Comparison of ENCODE assay signal across 15 cellular contexts in the genomic region with DNA sequence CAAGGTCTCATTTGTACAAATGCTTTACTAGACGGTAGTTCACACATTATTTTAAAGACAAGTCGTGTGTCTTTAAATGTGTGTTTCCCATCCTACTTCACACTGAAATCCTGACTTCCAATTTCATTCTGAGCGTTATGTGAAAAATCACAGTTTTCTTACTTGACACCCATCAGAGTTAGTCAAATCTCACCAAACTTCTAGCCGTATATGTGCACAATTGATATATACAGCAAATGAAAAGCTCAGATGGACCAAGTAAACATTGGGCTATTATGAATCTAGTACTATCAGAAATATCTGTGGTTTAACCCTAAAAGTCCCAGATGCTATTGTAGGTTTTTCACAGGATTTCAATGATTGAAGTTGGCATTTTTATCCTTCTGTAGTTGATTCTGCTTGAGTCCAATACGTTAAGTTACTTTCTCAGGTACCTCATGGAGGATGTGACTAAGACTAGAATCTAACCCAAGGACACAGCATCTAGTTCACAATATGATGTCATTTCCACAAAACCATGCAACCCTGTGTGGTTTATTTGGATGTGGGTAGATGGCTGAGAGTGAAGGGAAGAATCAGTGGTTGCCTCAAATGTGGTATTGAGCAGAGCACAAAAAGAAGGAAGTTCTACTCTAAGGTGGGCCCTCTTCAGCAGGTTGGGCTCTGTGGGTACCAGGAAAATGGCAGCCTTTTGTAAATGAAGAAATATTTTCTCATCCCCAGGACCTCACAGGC. TPM values are rescaled to one million over a fixed set of nuclear protein-coding genes. Genes with fewer than 3 reads are reported as not detected.
DNase-seq lines count a peak whose midpoint lies in the region; ATAC-seq and TF ChIP-seq lines count a peak whose summit lies in the region.
"Had no signal": no experiment of that assay in that cellular context is flagged by ENCODE, and none has a peak within 500 bp of the region (broad histone marks: within the 10 kb centered on the region; RNA-seq: fewer than 3 reads in every experiment).

No MANE protein-coding gene starts in this region.

- CTCF ChIA-PET in A673 (lab: Charles Lee): no interaction called here

- ATAC-seq in GM18868 (IDR thresholded peaks at IDR 0.05; ENCODE audit: unreplicated experiment) (peak; percentile 56), HG02973 (IDR thresholded peaks at IDR 0.05; ENCODE audit: unreplicated experiment) (peak; percentile 47)
- ATAC-seq: left lobe of liver; naive thymus-derived CD4-positive, alpha-beta T cell had no signal

- no peak overlapping the region for H3K4me3 Mint-ChIP-seq in T-helper 1 cell treated with Interleukin-12 subunit alpha and Interleukin-12 subunit beta and Interleukin-4 antibody, amounts not matched to agents 30 μg/mL and 1 μg/mL, for 36 hours
- H3K4me3 Mint-ChIP-seq: brain had no signal

- POLR2A ChIA-PET in A673 (lab: Charles Lee; ENCODE audit: low non-redundant PET): no interaction called here

- peak overlapping the region; percentile 49 for H3K27ac Mint-ChIP-seq in T-helper 1 cell treated with Interleukin-12 subunit alpha and Interleukin-12 subunit beta and Interleukin-4 antibody, amounts not matched to agents 30 μg/mL and 1 μg/mL, for 36 hours

- H3K9me3 Mint-ChIP-seq in T-helper 1 cell treated with Interleukin-12 subunit alpha and Interleukin-12 subunit beta and Interleukin-4 antibody, amounts not matched to agents 30 μg/mL and 1 μg/mL, for 36 hours: no peaks in the 10 kb centered on the region
- H3K9me3 Mint-ChIP-seq: brain; naive thymus-derived CD4-positive, alpha-beta T cell had no signal

- H3K27me3 ChIP-seq in GM06990 (replicated peaks; ENCODE audit: control insufficient read depth, insufficient read depth, low read length) (no peaks in the 10 kb centered on the region), A673 (replicated peaks; ENCODE audit: insufficient read depth, low read depth, low read length, poor library complexity) (no peaks in the 10 kb centered on the region)

- no peak overlapping the region for H3K4me3 ChIP-seq in GM06990 (replicated peaks; ENCODE audit: low read depth, low read length)
- no peak overlapping the region for H3K4me3 ChIP-seq in A673 (ENCODE audit: low read depth, low read length, poor library complexity, severe bottlenecking)

- no TSS peak for BruUV-seq in A673 (replicated peaks; lab: Mats Ljungman, UMichigan)

- H3K27me3 Mint-ChIP-seq in T-helper 1 cell treated with Interleukin-12 subunit alpha and Interleukin-12 subunit beta and Interleukin-4 antibody, amounts not matched to agents 30 μg/mL and 1 μg/mL, for 36 hours (ENCODE audit: low read depth): peaks cover 62% of the 10 kb centered on the region
- H3K27me3 Mint-ChIP-seq: brain had no signal

- DNase-seq in GM06990 (ENCODE audit: extremely low read depth, insufficient read length): peak; percentile 17
- no peak for DNase-seq in NCI-H1436 (lab: John Stamatoyannopoulos, UW)
- no peak for DNase-seq in A673 (ENCODE audit: low spot score)
- DNase-seq in AML-193 (lab: John Stamatoyannopoulos, UW): no peak
- no peak for DNase-seq in NCI-H146 treated with DMSO at 0.1 percent for 48 hours (lab: John Stamatoyannopoulos, UW; ENCODE audit: unreplicated experiment)
- DNase-seq: DMS79; NCI-H2171 treated with DMSO at 0.1 percent for 48 hours; stimulated activated CD4-positive, alpha-beta T cell treated with anti-CD3 and anti-CD28 coated beads, Interleukin-2, amount 100 ng/mL, for 48 hours had no signal

- intact Hi-C loops in A673 (cut with micrococcal nuclease; ENCODE audit: unreplicated experiment): no loop called here

- no peaks in the 10 kb centered on the region for H3K36me3 Mint-ChIP-seq in T-helper 1 cell treated with Interleukin-12 subunit alpha and Interleukin-12 subunit beta and Interleukin-4 antibody, amounts not matched to agents 30 μg/mL and 1 μg/mL, for 36 hours (ENCODE audit: low read depth)
- H3K36me3 Mint-ChIP-seq: brain had no signal

- H3K4me1 ChIP-seq in A673 (ENCODE audit: insufficient read depth, low read length, poor library complexity, severe bottlenecking): no peaks in the 10 kb centered on the region

- no peaks in the 10 kb centered on the region for H3K9me3 ChIP-seq in A673 (ENCODE audit: low read depth, low read length, poor library complexity, severe bottlenecking)

- TF ChIP-seq CTCF in GM06990 (IDR thresholded peaks at IDR 0.05; ENCODE audit: insufficient read depth, low read length, poor library complexity, severe bottlenecking): no peak
- TF ChIP-seq CTCF in A673 (conservative IDR thresholded peaks at IDR 0.05; ENCODE audit: low read depth, low read length): no peak

- no peaks in the 10 kb centered on the region for H3K36me3 ChIP-seq in GM06990 (ENCODE audit: control insufficient read depth, insufficient read depth, low read length)
- no peaks in the 10 kb centered on the region for H3K36me3 ChIP-seq in A673 (ENCODE audit: insufficient read depth, low read length, poor library complexity, severe bottlenecking)

- no peak overlapping the region for H3K27ac ChIP-seq in A673 (ENCODE audit: low read depth, low read length, poor library complexity, severe bottlenecking)

- H3K4me1 Mint-ChIP-seq in T-helper 1 cell treated with Interleukin-12 subunit alpha and Interleukin-12 subunit beta and Interleukin-4 antibody, amounts not matched to agents 30 μg/mL and 1 μg/mL, for 36 hours (ENCODE audit: low read depth): peaks cover 14% of the 10 kb centered on the region
- H3K4me1 Mint-ChIP-seq: brain had no signal

RNA-seq across cellular contexts. Expression of a gene that starts 22.1 kb away (rescaled TPM):
- total RNA-seq in A673 (2021): not detected in 2 replicates
- total RNA-seq: left lobe of liver; naive thymus-derived CD4-positive, alpha-beta T cell; urinary bladder had no signal

RNA-seq across cellular contexts. Expression of a gene that starts 32.2 kb away (rescaled TPM):
- 2.0 and 4.1 TPM in 2 replicates for total RNA-seq in A673 (2021)

RNA-seq across cellular contexts. Expression of a gene that starts 44.0 kb away (rescaled TPM):
- not detected in 2 replicates for total RNA-seq in A673 (2021)
- total RNA-seq: left lobe of liver; naive thymus-derived CD4-positive, alpha-beta T cell; urinary bladder had no signal
